Comparison of ENCODE assay signal across 10 cellular contexts in genomic region chr16:12459401-12459791, GRCh38.
DNase-seq lines count a peak whose midpoint lies in the region; ATAC-seq and TF ChIP-seq lines count a peak whose summit lies in the region.
"Had no signal": no experiment of that assay in that cellular context is flagged by ENCODE, and none has a peak within 500 bp of the region (broad histone marks: within the 10 kb centered on the region; RNA-seq: fewer than 3 reads in every experiment).

No MANE protein-coding gene starts in this region.

- H3K27ac ChIP-seq in upper lobe of right lung, result peak overlapping the region; percentile 42

- no peaks in the 10 kb centered on the region for H3K27me3 Mint-ChIP-seq in activated T-cell treated with anti-CD3 and anti-CD28 coated beads, Interleukin-2, amount 50 U/mL, for 72 hours (ENCODE audit: low read depth)
- no peaks in the 10 kb centered on the region for H3K27me3 Mint-ChIP-seq in activated T-cell treated with anti-CD3 and anti-CD28 coated beads, Interleukin-2, amount 50 U/mL, for 4 hours (ENCODE audit: low read depth)

- H3K4me1 ChIP-seq in upper lobe of right lung, result peaks cover 7% of the 10 kb centered on the region

- no peak overlapping the region for H3K4me3 ChIP-seq in upper lobe of right lung

- no peaks in the 10 kb centered on the region for H3K9me3 Mint-ChIP-seq in activated T-cell treated with anti-CD3 and anti-CD28 coated beads, Interleukin-2, amount 50 U/mL, for 72 hours
- no peaks in the 10 kb centered on the region for H3K9me3 Mint-ChIP-seq in activated T-cell treated with anti-CD3 and anti-CD28 coated beads, Interleukin-2, amount 50 U/mL, for 4 hours

- TF ChIP-seq CTCF in upper lobe of right lung (IDR thresholded peaks at IDR 0.05), result no peak

- no peak overlapping the region for H3K27ac Mint-ChIP-seq in activated T-cell treated with anti-CD3 and anti-CD28 coated beads, Interleukin-2, amount 50 U/mL, for 72 hours
- H3K27ac Mint-ChIP-seq: WTC11 had no signal

- no peaks in the 10 kb centered on the region for H3K36me3 Mint-ChIP-seq in activated T-cell treated with anti-CD3 and anti-CD28 coated beads, Interleukin-2, amount 50 U/mL, for 72 hours (ENCODE audit: insufficient read depth in 2 of 2)
- no peaks in the 10 kb centered on the region for H3K36me3 Mint-ChIP-seq in activated T-cell treated with anti-CD3 and anti-CD28 coated beads, Interleukin-2, amount 50 U/mL, for 4 hours (ENCODE audit: insufficient read depth)
- H3K36me3 Mint-ChIP-seq: WTC11 had no signal

- DNase-seq in activated T-cell treated with anti-CD3 and anti-CD28 coated beads, Interleukin-2, amount 50 U/mL, for 72 hours, result no peak
- DNase-seq in activated T-cell treated with anti-CD3 and anti-CD28 coated beads, Interleukin-2, amount 50 U/mL, for 4 hours, result no peak
- DNase-seq in SKM-1 treated with dmso at 0.1 percent for 144 hours (lab: John Stamatoyannopoulos, UW; ENCODE audit: unreplicated experiment) (peak; percentile 92), hypothalamus (lab: John Stamatoyannopoulos, UW) (peak in 28 of 51 donors; percentile 5 to 61 (median 25)), upper lobe of right lung (peak; percentile 75), OCI-M2 (lab: John Stamatoyannopoulos, UW; ENCODE audit: unreplicated experiment) (no peak)
- DNase-seq: NCI-H1417 had no signal

- peak; percentile 3 to 7 for ATAC-seq in activated T-cell treated with anti-CD3 and anti-CD28 coated beads, Interleukin-2, amount 50 U/mL, for 72 hours (replicated peaks in 1 of 2)
- ATAC-seq in activated T-cell treated with anti-CD3 and anti-CD28 coated beads, Interleukin-2, amount 50 U/mL, for 4 hours, result no peak
- ATAC-seq in upper lobe of right lung (peak; percentile 86), GM21515 (IDR thresholded peaks at IDR 0.05; ENCODE audit: unreplicated experiment) (no peak), HG03520 (IDR thresholded peaks at IDR 0.05; ENCODE audit: unreplicated experiment) (no peak)
- ATAC-seq: WTC11 had no signal

- intact Hi-C loops in upper lobe of right lung (cut with DNase I), result no loop called here

- H3K4me1 Mint-ChIP-seq in activated T-cell treated with anti-CD3 and anti-CD28 coated beads, Interleukin-2, amount 50 U/mL, for 72 hours (ENCODE audit: low read depth), result peaks cover 49% of the 10 kb centered on the region
- H3K4me1 Mint-ChIP-seq in activated T-cell treated with anti-CD3 and anti-CD28 coated beads, Interleukin-2, amount 50 U/mL, for 4 hours (ENCODE audit: low read depth), result peaks cover 19% of the 10 kb centered on the region

- no peaks in the 10 kb centered on the region for H3K9me3 ChIP-seq in upper lobe of right lung

- no peaks in the 10 kb centered on the region for H3K27me3 ChIP-seq in upper lobe of right lung

- H3K4me3 Mint-ChIP-seq in activated T-cell treated with anti-CD3 and anti-CD28 coated beads, Interleukin-2, amount 50 U/mL, for 72 hours, result peak overlapping the region; percentile 49 to 72
- H3K4me3 Mint-ChIP-seq in activated T-cell treated with anti-CD3 and anti-CD28 coated beads, Interleukin-2, amount 50 U/mL, for 4 hours, result no peak overlapping the region
- H3K4me3 Mint-ChIP-seq: WTC11 had no signal

- no peaks in the 10 kb centered on the region for H3K36me3 ChIP-seq in upper lobe of right lung

Comparison
In these comparisons a context has a peak if more than half of its experiments do, and no peak if none do; other contexts are left out.
1. ATAC-seq: peak in activated T-cell treated with anti-CD3 and anti-CD28 coated beads, Interleukin-2, amount 50 U/mL, for 72 hours (2 of 2) and upper lobe of right lung (single experiment); none in activated T-cell treated with anti-CD3 and anti-CD28 coated beads, Interleukin-2, amount 50 U/mL, for 4 hours (0 of 2), GM21515 (single experiment) and HG03520 (single experiment).
2. DNase-seq: peak in SKM-1 treated with dmso at 0.1 percent for 144 hours (single experiment), hypothalamus (28 of 51) and upper lobe of right lung (single experiment); none in activated T-cell treated with anti-CD3 and anti-CD28 coated beads, Interleukin-2, amount 50 U/mL, for 72 hours (0 of 2), activated T-cell treated with anti-CD3 and anti-CD28 coated beads, Interleukin-2, amount 50 U/mL, for 4 hours (single experiment) and OCI-M2 (single experiment).